19 cellular contexts compared by ENCODE assay signal in the genomic region with DNA sequence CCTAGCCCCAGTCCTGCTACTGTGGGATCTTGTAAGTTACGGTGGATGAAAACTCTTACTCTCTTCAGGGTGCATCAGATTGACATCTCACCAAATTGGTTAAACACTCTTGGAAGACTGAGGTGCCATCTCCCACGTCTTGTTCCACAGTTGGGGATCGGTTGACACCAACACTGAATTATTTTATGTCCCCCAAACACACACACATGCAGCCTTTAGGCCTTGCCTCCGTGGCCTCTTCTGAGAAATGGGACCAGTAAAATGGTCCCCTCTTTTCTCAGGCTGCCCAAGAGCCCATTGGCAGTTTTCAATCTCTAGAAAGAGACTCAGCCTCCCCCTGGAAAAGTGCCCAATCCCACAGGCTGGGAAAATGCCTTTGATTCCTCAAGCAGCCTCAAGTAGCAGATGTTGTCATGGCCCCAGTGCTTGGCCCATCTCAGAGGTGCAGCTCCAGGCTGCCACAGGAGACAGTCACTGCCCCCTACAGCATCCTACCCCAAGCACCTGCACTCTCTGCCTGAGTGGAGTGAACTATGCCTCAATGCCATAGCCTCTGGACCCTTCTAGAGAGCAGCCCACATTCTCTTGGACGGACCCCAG.
A peak's percentile ranks its signal among the peaks of the same experiment; 100 is the strongest.
DNase-seq lines count a peak whose midpoint lies in the region; ATAC-seq, FAIRE-seq and TF ChIP-seq lines count a peak whose summit lies in the region.
"Had no signal": no experiment of that assay in that cellular context is flagged by ENCODE, and none has a peak within 500 bp of the region (broad histone marks: within the 10 kb centered on the region; RNA-seq: fewer than 3 reads in every experiment).

No MANE protein-coding gene starts in this region.

- CTCF ChIA-PET in activated CD8-positive, alpha-beta memory T cell treated with anti-CD3 and anti-CD28 coated beads, Interleukin-2, amount 10 ng/mL, durations not matched to agents 7 days and 5 days (lab: Charles Lee) = interaction anchor here (0.7 kb wide), 1 partner anchor 23 kb away, joined by 3 read pairs; no protein-coding TSS in a partner anchor

- ATAC-seq in activated CD8-positive, alpha-beta memory T cell treated with anti-CD3 and anti-CD28 coated beads, Interleukin-2, amount 10 ng/mL, durations not matched to agents 7 days and 5 days = no peak
- no peak for ATAC-seq in left lobe of liver
- no peak for ATAC-seq in HG02973 (IDR thresholded peaks at IDR 0.05; ENCODE audit: unreplicated experiment)

- no peak for FAIRE-seq in GM12892 (lab: Jason Lieb, UNC)
- FAIRE-seq: H54, RCC 7860 had no signal

- TF ChIP-seq CTCF in type B pancreatic cell (conservative IDR thresholded peaks at IDR 0.05) = no peak

- H3K27me3 Mint-ChIP-seq in activated CD8-positive, alpha-beta memory T cell treated with anti-CD3 and anti-CD28 coated beads, Interleukin-2, amount 10 ng/mL, durations not matched to agents 7 days and 5 days = peaks cover 11% of the 10 kb centered on the region
- peaks cover 27% of the 10 kb centered on the region for H3K27me3 Mint-ChIP-seq in type B pancreatic cell

- H3K27ac Mint-ChIP-seq in activated CD8-positive, alpha-beta memory T cell treated with anti-CD3 and anti-CD28 coated beads, Interleukin-2, amount 10 ng/mL, durations not matched to agents 7 days and 5 days = no peak overlapping the region
- H3K27ac Mint-ChIP-seq in type B pancreatic cell = no peak overlapping the region
- H3K27ac Mint-ChIP-seq: HFFc6 had no signal

- no peaks in the 10 kb centered on the region for H3K36me3 Mint-ChIP-seq in activated CD8-positive, alpha-beta memory T cell treated with anti-CD3 and anti-CD28 coated beads, Interleukin-2, amount 10 ng/mL, durations not matched to agents 7 days and 5 days
- no peaks in the 10 kb centered on the region for H3K36me3 Mint-ChIP-seq in type B pancreatic cell

- no peak overlapping the region for H3K4me3 Mint-ChIP-seq in activated CD8-positive, alpha-beta memory T cell treated with anti-CD3 and anti-CD28 coated beads, Interleukin-2, amount 10 ng/mL, durations not matched to agents 7 days and 5 days
- no peak overlapping the region for H3K4me3 Mint-ChIP-seq in type B pancreatic cell
- H3K4me3 Mint-ChIP-seq: HFFc6 had no signal

- H3K9me3 Mint-ChIP-seq in activated CD8-positive, alpha-beta memory T cell treated with anti-CD3 and anti-CD28 coated beads, Interleukin-2, amount 10 ng/mL, durations not matched to agents 7 days and 5 days (ENCODE audit: low read depth) = peaks cover 4% of the 10 kb centered on the region
- H3K9me3 Mint-ChIP-seq in type B pancreatic cell = peaks cover 4% of the 10 kb centered on the region

- no peaks in the 10 kb centered on the region for H3K4me1 Mint-ChIP-seq in activated CD8-positive, alpha-beta memory T cell treated with anti-CD3 and anti-CD28 coated beads, Interleukin-2, amount 10 ng/mL, durations not matched to agents 7 days and 5 days
- no peaks in the 10 kb centered on the region for H3K4me1 Mint-ChIP-seq in type B pancreatic cell (ENCODE audit: unreplicated experiment)

- no peak for TF ChIP-seq POLR2A in GM12892 (IDR thresholded peaks at IDR 0.05; ENCODE audit: low read depth, low read length)

- DNase-seq in M059J (ENCODE audit: low read depth) (peak; percentile 44), left lobe of liver (ENCODE audit: low spot score) (peak; percentile 23), type B pancreatic cell (ENCODE audit: extremely low spot score, unreplicated experiment) (peak; percentile 13), COLO829 (ENCODE audit: low spot score) (no peak), GM12892 (ENCODE audit: insufficient read length) (no peak)
- peak; percentile 33 for DNase-seq in activated CD8-positive, alpha-beta memory T cell treated with anti-CD3 and anti-CD28 coated beads, Interleukin-2, amount 10 ng/mL, durations not matched to agents 7 days and 5 days
- DNase-seq: DMS53, HFFc6, IMR-90, Karpas-422, MM.1S, NCI-H1092 treated with DMSO at 0.1 percent for 48 hours, NCI-H1694, NCI-H510A treated with DMSO at 0.1 percent for 48 hours, NCI-H82, SHP77 treated with DMSO at 0.1 percent for 48 hours had no signal

Comparison
In these comparisons a context has a peak if more than half of its experiments do, and no peak if none do; other contexts are left out.
1. DNase-seq: peak in M059J (single experiment), activated CD8-positive, alpha-beta memory T cell treated with anti-CD3 and anti-CD28 coated beads, Interleukin-2, amount 10 ng/mL, durations not matched to agents 7 days and 5 days (single experiment), left lobe of liver (single experiment) and type B pancreatic cell (single experiment); none in COLO829 (single experiment) and GM12892 (single experiment).